Comparison of ENCODE assay signal across 1 cellular context in the genomic region with DNA sequence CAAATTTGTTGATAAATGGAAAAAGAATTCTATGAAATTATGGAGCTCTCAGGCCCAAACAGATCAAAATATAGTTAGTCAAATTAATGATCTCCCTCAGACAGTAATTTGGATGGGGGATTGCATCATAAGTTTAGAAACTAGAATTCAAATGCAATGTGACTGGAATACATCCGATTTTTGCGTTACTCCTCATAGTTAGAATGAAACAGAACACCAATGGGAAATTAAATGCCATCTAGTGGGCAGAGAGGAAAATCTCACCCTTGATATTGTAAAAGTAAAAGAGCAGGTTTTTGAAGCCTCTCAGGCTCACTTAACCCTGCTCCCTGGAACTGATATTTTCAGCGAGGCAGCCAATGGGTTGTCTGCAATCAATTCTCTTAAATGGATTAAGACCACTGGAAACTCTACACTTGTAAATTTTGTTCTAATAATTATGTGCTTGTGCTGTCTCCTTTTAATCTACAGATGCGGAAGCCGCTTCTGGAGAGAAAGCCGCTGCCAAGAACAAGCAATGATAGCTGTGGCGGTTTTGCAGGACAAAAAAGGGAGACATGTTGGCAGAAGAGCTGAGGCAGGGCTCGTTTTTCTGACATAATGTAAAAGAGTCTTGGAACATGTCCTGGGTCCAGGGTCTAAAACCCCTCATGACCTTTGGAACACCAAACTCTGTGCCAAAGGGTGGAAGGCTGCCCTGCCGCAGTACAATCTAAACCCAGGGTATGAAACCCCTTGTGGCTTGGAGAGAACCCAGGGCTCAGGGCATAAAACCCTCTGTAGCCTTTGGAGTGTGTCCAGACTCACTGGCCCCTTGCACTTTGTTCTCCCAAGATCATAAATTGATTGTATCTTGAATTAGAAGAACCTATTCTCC.
TF ChIP-seq lines count a peak whose summit lies in the region.

No MANE protein-coding gene starts in this region.

TF ChIP-seq in H1, 55 proteins besides CTCF, POLR2A, EP300 and RAD21:
- TF ChIP-seq, protein P1, sequence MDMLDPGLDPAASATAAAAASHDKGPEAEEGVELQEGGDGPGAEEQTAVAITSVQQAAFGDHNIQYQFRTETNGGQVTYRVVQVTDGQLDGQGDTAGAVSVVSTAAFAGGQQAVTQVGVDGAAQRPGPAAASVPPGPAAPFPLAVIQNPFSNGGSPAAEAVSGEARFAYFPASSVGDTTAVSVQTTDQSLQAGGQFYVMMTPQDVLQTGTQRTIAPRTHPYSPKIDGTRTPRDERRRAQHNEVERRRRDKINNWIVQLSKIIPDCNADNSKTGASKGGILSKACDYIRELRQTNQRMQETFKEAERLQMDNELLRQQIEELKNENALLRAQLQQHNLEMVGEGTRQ (IDR thresholded peaks at IDR 0.05; ENCODE audit: low read length) = no peak
- TF ChIP-seq JUND (IDR thresholded peaks at IDR 0.05; ENCODE audit: low read length) = no peak
- TF ChIP-seq BRCA1 (IDR thresholded peaks at IDR 0.05; ENCODE audit: low read depth, low read length) = no peak
- TF ChIP-seq POU5F1 (IDR thresholded peaks at IDR 0.05; ENCODE audit: low read depth, low read length) = no peak
- no peak for TF ChIP-seq BCL11A (IDR thresholded peaks at IDR 0.05; ENCODE audit: low read depth in 2 of 2, low read length in 2 of 2)
- peak; percentile 23; the same call in 1 of the 2 replicates for TF ChIP-seq CEBPB (IDR thresholded peaks at IDR 0.05; ENCODE audit: low read depth, low read length)
